2 cellular contexts compared by ENCODE assay signal in the genomic region with DNA sequence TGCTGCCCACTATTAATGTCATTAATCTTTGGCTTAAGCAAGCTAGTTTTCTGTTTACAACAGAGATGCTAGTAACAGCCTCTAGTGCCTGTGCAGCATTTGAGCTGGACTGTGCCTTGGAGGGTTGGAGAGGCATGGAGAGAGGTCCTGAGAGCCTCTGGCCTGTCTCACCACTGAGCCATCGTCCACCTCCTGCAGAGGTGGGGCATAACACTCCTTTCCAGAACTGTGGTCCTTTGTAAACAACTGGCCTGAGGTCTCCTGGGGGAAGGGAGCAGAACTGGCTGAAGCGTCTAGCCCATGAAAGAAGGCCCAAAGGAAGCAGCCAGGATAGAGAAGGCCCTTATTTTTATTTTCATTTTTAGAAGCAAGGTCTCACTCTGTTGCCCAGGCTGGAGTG.
TF ChIP-seq lines count a peak whose summit lies in the region.

No MANE protein-coding gene starts in this region.

TF ChIP-seq in HCT116, 20 proteins besides CTCF, POLR2A, EP300 and RAD21:
- TF ChIP-seq EGR1 (IDR thresholded peaks at IDR 0.05; ENCODE audit: low read depth) = no peak
- TF ChIP-seq ZFX (IDR thresholded peaks at IDR 0.05) = no peak
- TF ChIP-seq, protein P1, sequence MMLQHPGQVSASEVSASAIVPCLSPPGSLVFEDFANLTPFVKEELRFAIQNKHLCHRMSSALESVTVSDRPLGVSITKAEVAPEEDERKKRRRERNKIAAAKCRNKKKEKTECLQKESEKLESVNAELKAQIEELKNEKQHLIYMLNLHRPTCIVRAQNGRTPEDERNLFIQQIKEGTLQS (IDR thresholded peaks at IDR 0.05) = no peak
- peak; percentile 38 for TF ChIP-seq POLR2AphosphoS5 (IDR thresholded peaks at IDR 0.05; ENCODE audit: low read depth, low read length)

TF ChIP-seq in H1, 55 proteins besides CTCF, POLR2A, EP300 and RAD21:
- TF ChIP-seq RNF2 (IDR thresholded peaks at IDR 0.05; ENCODE audit: borderline replicate concordance, low read depth, low read length, missing control alignments, poor library complexity, severe bottlenecking) (no peak), SP4 (IDR thresholded peaks at IDR 0.05; ENCODE audit: low read length) (no peak), CHD1 (IDR thresholded peaks at IDR 0.05; ENCODE audit: low read depth, low read length) (no peak), MAFK (IDR thresholded peaks at IDR 0.05; ENCODE audit: low read depth, low read length) (no peak), BRCA1 (IDR thresholded peaks at IDR 0.05; ENCODE audit: low read depth, low read length) (no peak), RFX5 (IDR thresholded peaks at IDR 0.05; ENCODE audit: borderline replicate concordance, low read depth, low read length) (no peak), GTF2F1 (IDR thresholded peaks at IDR 0.05; ENCODE audit: borderline replicate concordance, low read depth, low read length) (no peak)
